Comparison of ENCODE assay signal across 16 cellular contexts in the genomic region with DNA sequence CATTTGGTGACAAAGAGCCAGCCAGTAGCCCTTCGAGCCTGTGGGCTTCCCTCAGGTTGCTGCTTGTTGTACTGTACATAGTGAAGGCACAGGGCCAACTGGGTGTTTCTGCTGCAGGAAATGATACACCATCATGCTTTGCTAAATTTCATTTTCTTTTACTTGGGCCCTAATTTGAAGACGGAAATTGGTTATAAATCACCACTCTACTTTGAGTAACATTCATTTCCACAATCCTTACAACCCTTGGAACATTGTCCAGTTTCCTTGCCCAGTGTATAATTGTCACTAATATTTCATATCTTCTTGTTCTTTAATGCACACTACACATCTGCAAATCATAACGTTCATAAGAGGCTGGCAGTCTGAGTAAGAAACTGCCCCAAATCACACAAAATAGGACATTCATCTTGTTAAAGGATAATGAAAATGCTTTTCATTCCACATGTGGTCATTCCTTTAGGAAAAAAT. TPM values are rescaled to one million over a fixed set of nuclear protein-coding genes. Genes with fewer than 3 reads are reported as not detected.
DNase-seq lines count a peak whose midpoint lies in the region; ATAC-seq, FAIRE-seq and TF ChIP-seq lines count a peak whose summit lies in the region.
"Had no signal": no experiment of that assay in that cellular context is flagged by ENCODE, and none has a peak within 500 bp of the region (broad histone marks: within the 10 kb centered on the region; RNA-seq: fewer than 3 reads in every experiment).

No MANE protein-coding gene starts in this region.

- DNase-seq in M059J (ENCODE audit: low read depth) (peak; percentile 12), choroid plexus epithelial cell (ENCODE audit: low read depth) (peak; percentile 52), Calu3 (no peak), D721Med (ENCODE audit: insufficient read length, low spot score) (no peak)
- DNase-seq in stimulated activated effector memory CD8-positive, alpha-beta T cell treated with anti-CD3 and anti-CD28 coated beads, Interleukin-12 subunit alpha, Interleukin-12 subunit beta, amount 100 ng/mL, for 72 hours (ENCODE audit: low spot score in 2 of 2) = no peak
- DNase-seq: activated gamma-delta T cell treated with Interleukin-2 at 50 U/mL for 16 hours, MG63, NCI-H2029 treated with DMSO at 0.1 percent for 48 hours, NCI-H748 treated with DMSO at 0.1 percent for 48 hours, SJCRH30, stomach had no signal

- H3K27ac Mint-ChIP-seq in nephron = peak overlapping the region; percentile 85 to 92 (median 87)
- no peak overlapping the region for H3K27ac Mint-ChIP-seq in stimulated activated effector memory CD8-positive, alpha-beta T cell treated with anti-CD3 and anti-CD28 coated beads, Interleukin-12 subunit alpha, Interleukin-12 subunit beta, amount 100 ng/mL, for 72 hours
- no peak overlapping the region for H3K27ac Mint-ChIP-seq in Calu3 (ENCODE audit: unreplicated experiment)
- H3K27ac Mint-ChIP-seq: brain had no signal

- H3K27me3 ChIP-seq in DOHH2 (ENCODE audit: control insufficient read depth, low read length) = peaks cover 12% of the 10 kb centered on the region; the same call in 1 of the 2 replicates
- H3K27me3 ChIP-seq: MG63, neutrophil, SJCRH30, stomach had no signal

- H4K20me1 ChIP-seq in DOHH2 (ENCODE audit: control insufficient read depth, insufficient read depth, low read depth, low read length) = no peaks in the 10 kb centered on the region

- no TSS peak for BruUV-seq in Calu3 (replicated peaks; lab: Mats Ljungman, UMichigan)

- no peaks in the 10 kb centered on the region for H3K9me3 ChIP-seq in DOHH2 (ENCODE audit: control insufficient read depth, insufficient read depth, low read length)
- H3K9me3 ChIP-seq: MG63, neutrophil, SJCRH30, stomach had no signal

- no peak for FAIRE-seq in D721Med (lab: Jason Lieb, UNC)

- H3K4me3 Mint-ChIP-seq in nephron (peak overlapping the region in 1 of 3 experiments; percentile 21), Calu3 (ENCODE audit: low read depth, unreplicated experiment) (no peak overlapping the region)
- H3K4me3 Mint-ChIP-seq in stimulated activated effector memory CD8-positive, alpha-beta T cell treated with anti-CD3 and anti-CD28 coated beads, Interleukin-12 subunit alpha, Interleukin-12 subunit beta, amount 100 ng/mL, for 72 hours = no peak overlapping the region
- H3K4me3 Mint-ChIP-seq: brain had no signal

- H3K79me2 ChIP-seq in DOHH2 (ENCODE audit: control insufficient read depth, low read length) = no peaks in the 10 kb centered on the region

- peak overlapping the region; percentile 32 for H3K4me2 ChIP-seq in DOHH2 (ENCODE audit: low read length)

- H3K4me1 ChIP-seq in DOHH2 (ENCODE audit: control insufficient read depth, low read length) = peaks cover 23% of the 10 kb centered on the region

- H3K9me3 Mint-ChIP-seq in nephron (no peaks in the 10 kb centered on the region), Calu3 (ENCODE audit: low read depth, unreplicated experiment) (no peaks in the 10 kb centered on the region)
- no peaks in the 10 kb centered on the region for H3K9me3 Mint-ChIP-seq in stimulated activated effector memory CD8-positive, alpha-beta T cell treated with anti-CD3 and anti-CD28 coated beads, Interleukin-12 subunit alpha, Interleukin-12 subunit beta, amount 100 ng/mL, for 72 hours
- H3K9me3 Mint-ChIP-seq: brain had no signal

- no peak for ATAC-seq in stimulated activated effector memory CD8-positive, alpha-beta T cell treated with anti-CD3 and anti-CD28 coated beads, Interleukin-12 subunit alpha, Interleukin-12 subunit beta, amount 100 ng/mL, for 72 hours
- no peak for ATAC-seq in GM19328 (IDR thresholded peaks at IDR 0.05; ENCODE audit: unreplicated experiment)

- no peaks in the 10 kb centered on the region for H3F3A ChIP-seq in DOHH2 (ENCODE audit: control insufficient read depth, insufficient read depth)

- no peak overlapping the region for H3K27ac ChIP-seq in DOHH2 (ENCODE audit: low read depth, low read length)
- H3K27ac ChIP-seq: SJCRH30 had no signal

- TF ChIP-seq CTCF in DOHH2 (IDR thresholded peaks at IDR 0.05; ENCODE audit: low read depth, low read length, poor library complexity, severe bottlenecking) (no peak), choroid plexus epithelial cell (conservative IDR thresholded peaks at IDR 0.05; ENCODE audit: low read depth, low read length) (no peak), nephron (IDR thresholded peaks at IDR 0.05; ENCODE audit: unreplicated experiment in 3 of 3) (no peak), Calu3 (IDR thresholded peaks at IDR 0.05; ENCODE audit: unreplicated experiment) (no peak), D721Med (IDR thresholded peaks at IDR 0.05; ENCODE audit: insufficient read depth, missing control alignments) (no peak)

- H3K36me3 Mint-ChIP-seq in nephron (ENCODE audit: low read depth) (no peaks in the 10 kb centered on the region), Calu3 (ENCODE audit: insufficient read depth, unreplicated experiment) (no peaks in the 10 kb centered on the region)
- no peaks in the 10 kb centered on the region for H3K36me3 Mint-ChIP-seq in stimulated activated effector memory CD8-positive, alpha-beta T cell treated with anti-CD3 and anti-CD28 coated beads, Interleukin-12 subunit alpha, Interleukin-12 subunit beta, amount 100 ng/mL, for 72 hours
- H3K36me3 Mint-ChIP-seq: brain had no signal

- H3K27me3 Mint-ChIP-seq in nephron (ENCODE audit: low read depth) (no peaks in the 10 kb centered on the region), Calu3 (ENCODE audit: unreplicated experiment) (peaks cover 8% of the 10 kb centered on the region)
- H3K27me3 Mint-ChIP-seq: brain had no signal

- intact Hi-C loops in Calu3 (cut with micrococcal nuclease; ENCODE audit: unreplicated experiment) = loop anchor here (5.0 kb wide), 3 partner anchors 569 to 729 kb away; no protein-coding TSS in a partner anchor

- H3K4me3 ChIP-seq in DOHH2 (ENCODE audit: low read length) (peak overlapping the region; percentile 3; the same call in 1 of the 2 replicates), choroid plexus epithelial cell (ENCODE audit: low read depth, low read length) (no peak overlapping the region)
- H3K4me3 ChIP-seq: MG63, SJCRH30, stomach had no signal

- H3K36me3 ChIP-seq in DOHH2 (ENCODE audit: control insufficient read depth, low read length) = no peaks in the 10 kb centered on the region
- H3K36me3 ChIP-seq: neutrophil, SJCRH30, stomach had no signal

- no peaks in the 10 kb centered on the region for H3K9me2 ChIP-seq in DOHH2 (replicated peaks; ENCODE audit: control insufficient read depth, low read length)

- peaks cover 20% of the 10 kb centered on the region for H3K4me1 Mint-ChIP-seq in nephron
- H3K4me1 Mint-ChIP-seq in stimulated activated effector memory CD8-positive, alpha-beta T cell treated with anti-CD3 and anti-CD28 coated beads, Interleukin-12 subunit alpha, Interleukin-12 subunit beta, amount 100 ng/mL, for 72 hours = no peaks in the 10 kb centered on the region
- peaks cover 12% of the 10 kb centered on the region for H3K4me1 Mint-ChIP-seq in Calu3 (ENCODE audit: low read depth, unreplicated experiment)

- CTCF ChIA-PET in Calu3 (lab: Charles Lee) = no interaction called here

RNA-seq across cellular contexts. Expression of gene MSRB3, which starts 30.2 kb away (rescaled TPM):
- total RNA-seq in M059J (2014; rRNA removed; shearing (Covaris generic)) = 16.8 and 26.0 TPM in 2 replicates
- 1.4 and 1.5 TPM in 2 replicates for total RNA-seq in Calu3 (2022)

Comparison
In these comparisons a context has a peak if more than half of its experiments do, and no peak if none do; other contexts are left out.
1. DNase-seq: peak in M059J (single experiment) and choroid plexus epithelial cell (single experiment); none in stimulated activated effector memory CD8-positive, alpha-beta T cell treated with anti-CD3 and anti-CD28 coated beads, Interleukin-12 subunit alpha, Interleukin-12 subunit beta, amount 100 ng/mL, for 72 hours (0 of 2), Calu3 (single experiment) and D721Med (single experiment).
2. H3K27ac Mint-ChIP-seq: peak in nephron (3 of 3); none in stimulated activated effector memory CD8-positive, alpha-beta T cell treated with anti-CD3 and anti-CD28 coated beads, Interleukin-12 subunit alpha, Interleukin-12 subunit beta, amount 100 ng/mL, for 72 hours (single experiment) and Calu3 (single experiment).